In the genomic region with DNA sequence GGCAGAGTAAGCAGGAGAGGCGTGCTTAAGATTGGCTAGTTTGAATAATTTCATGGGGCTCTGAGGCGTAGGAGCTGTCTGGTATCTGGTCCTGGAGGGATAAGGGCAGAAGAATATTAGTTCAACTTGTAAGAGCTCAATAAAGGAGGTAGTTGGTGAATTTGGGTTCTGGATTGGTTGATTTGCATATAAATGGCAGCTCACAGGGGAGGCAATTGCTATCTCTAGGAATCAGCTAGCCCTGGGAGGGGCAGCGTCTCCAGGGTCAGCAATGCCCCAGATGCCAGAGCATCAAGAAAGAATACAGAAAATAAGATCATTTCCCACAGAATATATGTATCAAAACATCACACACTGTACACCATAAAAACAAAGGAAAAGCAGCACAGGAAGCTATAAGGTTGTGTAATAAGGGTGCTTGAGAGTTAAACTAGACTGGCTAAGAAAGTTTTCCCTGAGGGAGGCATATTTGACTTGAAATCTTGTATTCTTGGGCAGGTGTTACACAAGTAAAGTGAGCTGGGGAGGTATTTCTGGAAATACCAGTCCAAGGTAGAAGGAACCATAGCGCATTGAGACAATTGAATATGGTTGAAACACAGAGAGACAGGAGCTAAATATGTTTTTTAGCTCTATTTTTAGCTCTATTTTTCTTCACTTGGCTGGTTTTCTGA, we compare ENCODE assay signal across 20 cellular contexts. TPM values are rescaled to one million over a fixed set of nuclear protein-coding genes. Genes with fewer than 3 reads are reported as not detected.
"Had no signal": no experiment of that assay in that cellular context is flagged by ENCODE, and none has a peak within 500 bp of the region (broad histone marks: within the 10 kb centered on the region; RNA-seq: fewer than 3 reads in every experiment).

No MANE protein-coding gene starts in this region.

- ATAC-seq: gastroesophageal sphincter; right cardiac atrium; stimulated activated naive B cell treated with anti-CD40 and anti-IgM and Interleukin-4, amounts not matched to agents 10 μg/mL and 1 μg/mL and 100 μg/mL, for 72 hours had no signal

- H3K9me3 ChIP-seq: breast epithelium, prostate gland, transverse colon had no signal

- H3K36me3 ChIP-seq: ascending aorta, breast epithelium, gastroesophageal sphincter, prostate gland, transverse colon had no signal

- H3K4me3 ChIP-seq: ascending aorta, breast epithelium, gastroesophageal sphincter, prostate gland, skin epidermis, transverse colon had no signal

- DNase-seq: activated naive CD4-positive, alpha-beta T cell; dermis blood vessel endothelial cell; erythroblast; kidney glomerular epithelial cell; mesenchymal stem cell; occipital lobe; right cardiac atrium; stimulated activated CD4-positive, alpha-beta T cell treated with anti-CD3 and anti-CD28 coated beads, Interleukin-15, amount 100 ng/mL, for 24 hours; stimulated activated CD4-positive, alpha-beta T cell treated with anti-CD3 and anti-CD28 coated beads, Interleukin-4, amount 100 ng/mL, for 1 hour; stimulated activated naive B cell treated with anti-CD40 and anti-IgM and Interleukin-4, amounts not matched to agents 10 μg/mL and 1 μg/mL and 100 μg/mL, for 72 hours; transverse colon had no signal

- H3K4me1 ChIP-seq: ascending aorta, breast epithelium, gastroesophageal sphincter, prostate gland, transverse colon had no signal

- H3K27ac ChIP-seq: ascending aorta, breast epithelium, gastroesophageal sphincter, prostate gland, skin epidermis, transverse colon had no signal

- H3K27me3 ChIP-seq: ascending aorta, breast epithelium, transverse colon had no signal

RNA-seq across cellular contexts. Expression of a gene that starts 6.1 kb away (rescaled TPM):
- total RNA-seq: activated CD8-positive, alpha-beta memory T cell treated with anti-CD3 and anti-CD28 coated beads for 36 hours; activated T-helper 1 cell treated with anti-CD3 and anti-CD28 coated beads, Interleukin-12 subunit alpha, Interleukin-12 subunit beta, Interleukin-2, Interleukin-4 antibody, amounts not matched to agents 30 ng/mL and 10 ng/mL and 1 ng/mL, durations not matched to agents 14 hours and 24 hours and 36 hours; ascending aorta; dermis blood vessel endothelial cell; liver; subcutaneous adipose tissue had no signal
- polyA plus RNA-seq: liver had no signal
